In genomic region chr3:40452876-40453730, GRCh38 we compare ENCODE assay signal across 1 cellular context.
TF ChIP-seq lines count a peak whose summit lies in the region.

No MANE protein-coding gene starts in this region.

TF ChIP-seq in HEK293, 187 proteins besides CTCF, POLR2A, EP300 and RAD21 (continued from another document and continues in another):
- TF ChIP-seq, protein P1, sequence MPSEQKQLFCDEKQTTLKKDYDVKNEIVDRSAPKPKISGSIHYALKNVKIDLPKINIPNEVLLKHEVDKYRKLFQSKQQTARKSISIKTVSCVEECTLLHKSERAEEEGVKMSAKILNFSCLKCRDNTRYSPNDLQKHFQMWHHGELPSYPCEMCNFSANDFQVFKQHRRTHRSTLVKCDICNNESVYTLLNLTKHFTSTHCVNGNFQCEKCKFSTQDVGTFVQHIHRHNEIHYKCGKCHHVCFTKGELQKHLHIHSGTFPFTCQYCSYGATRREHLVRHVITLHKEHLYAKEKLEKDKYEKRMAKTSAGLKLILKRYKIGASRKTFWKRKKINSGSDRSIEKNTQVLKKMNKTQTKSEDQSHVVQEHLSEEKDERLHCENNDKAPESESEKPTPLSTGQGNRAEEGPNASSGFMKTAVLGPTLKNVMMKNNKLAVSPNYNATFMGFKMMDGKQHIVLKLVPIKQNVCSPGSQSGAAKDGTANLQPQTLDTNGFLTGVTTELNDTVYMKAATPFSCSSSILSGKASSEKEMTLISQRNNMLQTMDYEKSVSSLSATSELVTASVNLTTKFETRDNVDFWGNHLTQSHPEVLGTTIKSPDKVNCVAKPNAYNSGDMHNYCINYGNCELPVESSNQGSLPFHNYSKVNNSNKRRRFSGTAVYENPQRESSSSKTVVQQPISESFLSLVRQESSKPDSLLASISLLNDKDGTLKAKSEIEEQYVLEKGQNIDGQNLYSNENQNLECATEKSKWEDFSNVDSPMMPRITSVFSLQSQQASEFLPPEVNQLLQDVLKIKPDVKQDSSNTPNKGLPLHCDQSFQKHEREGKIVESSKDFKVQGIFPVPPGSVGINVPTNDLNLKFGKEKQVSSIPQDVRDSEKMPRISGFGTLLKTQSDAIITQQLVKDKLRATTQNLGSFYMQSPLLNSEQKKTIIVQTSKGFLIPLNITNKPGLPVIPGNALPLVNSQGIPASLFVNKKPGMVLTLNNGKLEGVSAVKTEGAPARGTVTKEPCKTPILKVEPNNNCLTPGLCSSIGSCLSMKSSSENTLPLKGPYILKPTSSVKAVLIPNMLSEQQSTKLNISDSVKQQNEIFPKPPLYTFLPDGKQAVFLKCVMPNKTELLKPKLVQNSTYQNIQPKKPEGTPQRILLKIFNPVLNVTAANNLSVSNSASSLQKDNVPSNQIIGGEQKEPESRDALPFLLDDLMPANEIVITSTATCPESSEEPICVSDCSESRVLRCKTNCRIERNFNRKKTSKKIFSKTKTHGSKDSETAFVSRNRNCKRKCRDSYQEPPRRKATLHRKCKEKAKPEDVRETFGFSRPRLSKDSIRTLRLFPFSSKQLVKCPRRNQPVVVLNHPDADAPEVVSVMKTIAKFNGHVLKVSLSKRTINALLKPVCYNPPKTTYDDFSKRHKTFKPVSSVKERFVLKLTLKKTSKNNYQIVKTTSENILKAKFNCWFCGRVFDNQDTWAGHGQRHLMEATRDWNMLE (tag by site-specific recombination; conservative IDR thresholded peaks at IDR 0.05; ENCODE audit: low read depth), result peak; percentile 64
- TF ChIP-seq, protein P2, sequence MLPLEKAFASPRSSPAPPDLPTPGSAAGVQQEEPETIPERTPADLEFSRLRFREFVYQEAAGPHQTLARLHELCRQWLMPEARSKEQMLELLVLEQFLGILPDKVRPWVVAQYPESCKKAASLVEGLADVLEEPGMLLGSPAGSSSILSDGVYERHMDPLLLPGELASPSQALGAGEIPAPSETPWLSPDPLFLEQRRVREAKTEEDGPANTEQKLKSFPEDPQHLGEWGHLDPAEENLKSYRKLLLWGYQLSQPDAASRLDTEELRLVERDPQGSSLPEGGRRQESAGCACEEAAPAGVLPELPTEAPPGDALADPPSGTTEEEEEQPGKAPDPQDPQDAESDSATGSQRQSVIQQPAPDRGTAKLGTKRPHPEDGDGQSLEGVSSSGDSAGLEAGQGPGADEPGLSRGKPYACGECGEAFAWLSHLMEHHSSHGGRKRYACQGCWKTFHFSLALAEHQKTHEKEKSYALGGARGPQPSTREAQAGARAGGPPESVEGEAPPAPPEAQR (tag by site-specific recombination; IDR thresholded peaks at IDR 0.05), result no peak
- TF ChIP-seq ZNF473 (tag by site-specific recombination; IDR thresholded peaks at IDR 0.05), result no peak
- no peak for TF ChIP-seq ZNF785 (tag by site-specific recombination; IDR thresholded peaks at IDR 0.05)
- no peak for TF ChIP-seq ZNF48 (tag by site-specific recombination; IDR thresholded peaks at IDR 0.05)
- no peak for TF ChIP-seq PRDM1 (tag by site-specific recombination; IDR thresholded peaks at IDR 0.05)
- TF ChIP-seq ZNF23 (tag by site-specific recombination; IDR thresholded peaks at IDR 0.05; ENCODE audit: borderline replicate concordance), result no peak
- TF ChIP-seq ZSCAN16 (tag by site-specific recombination; IDR thresholded peaks at IDR 0.05), result no peak
- TF ChIP-seq ZNF354C (tag by site-specific recombination; IDR thresholded peaks at IDR 0.05; ENCODE audit: borderline replicate concordance, low read depth), result no peak
- no peak for TF ChIP-seq ZNF175 (tag by site-specific recombination; IDR thresholded peaks at IDR 0.05)
- no peak for TF ChIP-seq PRDM2 (tag by site-specific recombination; IDR thresholded peaks at IDR 0.05; ENCODE audit: borderline replicate concordance)
- peak; percentile 88 for TF ChIP-seq SP2 (tag by site-specific recombination; IDR thresholded peaks at IDR 0.05)
- TF ChIP-seq ZNF324 (tag by site-specific recombination; IDR thresholded peaks at IDR 0.05), result no peak
- TF ChIP-seq EGR2 (tag by site-specific recombination; IDR thresholded peaks at IDR 0.05; ENCODE audit: low read depth), result no peak
- TF ChIP-seq ZNF549 (tag by site-specific recombination; IDR thresholded peaks at IDR 0.05), result no peak
- no peak for TF ChIP-seq ZNF174 (tag by site-specific recombination; IDR thresholded peaks at IDR 0.05)
- TF ChIP-seq, protein P3, sequence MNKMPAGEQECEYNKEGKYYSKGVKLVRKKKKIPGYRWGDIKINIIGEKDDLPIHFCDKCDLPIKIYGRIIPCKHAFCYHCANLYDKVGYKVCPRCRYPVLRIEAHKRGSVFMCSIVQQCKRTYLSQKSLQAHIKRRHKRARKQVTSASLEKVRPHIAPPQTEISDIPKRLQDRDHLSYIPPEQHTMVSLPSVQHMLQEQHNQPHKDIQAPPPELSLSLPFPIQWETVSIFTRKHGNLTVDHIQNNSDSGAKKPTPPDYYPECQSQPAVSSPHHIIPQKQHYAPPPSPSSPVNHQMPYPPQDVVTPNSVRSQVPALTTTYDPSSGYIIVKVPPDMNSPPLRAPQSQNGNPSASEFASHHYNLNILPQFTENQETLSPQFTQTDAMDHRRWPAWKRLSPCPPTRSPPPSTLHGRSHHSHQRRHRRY (tag by site-specific recombination; IDR thresholded peaks at IDR 0.05), result no peak
- TF ChIP-seq, protein P4, sequence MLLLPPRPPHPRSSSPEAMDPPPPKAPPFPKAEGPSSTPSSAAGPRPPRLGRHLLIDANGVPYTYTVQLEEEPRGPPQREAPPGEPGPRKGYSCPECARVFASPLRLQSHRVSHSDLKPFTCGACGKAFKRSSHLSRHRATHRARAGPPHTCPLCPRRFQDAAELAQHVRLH (tag by site-specific recombination; IDR thresholded peaks at IDR 0.05), result no peak
- TF ChIP-seq ZBTB8A (tag by site-specific recombination; IDR thresholded peaks at IDR 0.05), result peak; percentile 78
- TF ChIP-seq ZNF398 (tag by site-specific recombination; IDR thresholded peaks at IDR 0.05), result 0 out of 2 replicates have a peak, but pooled peaks have one; percentile 23
- no peak for TF ChIP-seq KLF7 (tag by site-specific recombination; IDR thresholded peaks at IDR 0.05; ENCODE audit: borderline replicate concordance)
- TF ChIP-seq, protein P5, sequence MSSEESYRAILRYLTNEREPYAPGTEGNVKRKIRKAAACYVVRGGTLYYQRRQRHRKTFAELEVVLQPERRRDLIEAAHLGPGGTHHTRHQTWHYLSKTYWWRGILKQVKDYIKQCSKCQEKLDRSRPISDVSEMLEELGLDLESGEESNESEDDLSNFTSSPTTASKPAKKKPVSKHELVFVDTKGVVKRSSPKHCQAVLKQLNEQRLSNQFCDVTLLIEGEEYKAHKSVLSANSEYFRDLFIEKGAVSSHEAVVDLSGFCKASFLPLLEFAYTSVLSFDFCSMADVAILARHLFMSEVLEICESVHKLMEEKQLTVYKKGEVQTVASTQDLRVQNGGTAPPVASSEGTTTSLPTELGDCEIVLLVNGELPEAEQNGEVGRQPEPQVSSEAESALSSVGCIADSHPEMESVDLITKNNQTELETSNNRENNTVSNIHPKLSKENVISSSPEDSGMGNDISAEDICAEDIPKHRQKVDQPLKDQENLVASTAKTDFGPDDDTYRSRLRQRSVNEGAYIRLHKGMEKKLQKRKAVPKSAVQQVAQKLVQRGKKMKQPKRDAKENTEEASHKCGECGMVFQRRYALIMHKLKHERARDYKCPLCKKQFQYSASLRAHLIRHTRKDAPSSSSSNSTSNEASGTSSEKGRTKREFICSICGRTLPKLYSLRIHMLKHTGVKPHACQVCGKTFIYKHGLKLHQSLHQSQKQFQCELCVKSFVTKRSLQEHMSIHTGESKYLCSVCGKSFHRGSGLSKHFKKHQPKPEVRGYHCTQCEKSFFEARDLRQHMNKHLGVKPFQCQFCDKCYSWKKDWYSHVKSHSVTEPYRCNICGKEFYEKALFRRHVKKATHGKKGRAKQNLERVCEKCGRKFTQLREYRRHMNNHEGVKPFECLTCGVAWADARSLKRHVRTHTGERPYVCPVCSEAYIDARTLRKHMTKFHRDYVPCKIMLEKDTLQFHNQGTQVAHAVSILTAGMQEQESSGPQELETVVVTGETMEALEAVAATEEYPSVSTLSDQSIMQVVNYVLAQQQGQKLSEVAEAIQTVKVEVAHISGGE (tag by site-specific recombination; conservative IDR thresholded peaks at IDR 0.05; ENCODE audit: low read depth), result no peak
- no peak for TF ChIP-seq ZNF239 (tag by site-specific recombination; IDR thresholded peaks at IDR 0.05)
- no peak for TF ChIP-seq ZNF664 (tag by site-specific recombination; IDR thresholded peaks at IDR 0.05)
- no peak for TF ChIP-seq ZNF571 (tag by site-specific recombination; IDR thresholded peaks at IDR 0.05)
- TF ChIP-seq HIC1 (tag by site-specific recombination; IDR thresholded peaks at IDR 0.05), result no peak
- 0 out of 2 replicates have a peak, but pooled peaks have one; percentile 12 for TF ChIP-seq KLF1 (tag by site-specific recombination; IDR thresholded peaks at IDR 0.05)
- TF ChIP-seq ZNF221 (tag by site-specific recombination; IDR thresholded peaks at IDR 0.05; ENCODE audit: borderline replicate concordance), result no peak
- TF ChIP-seq ZNF701 (tag by site-specific recombination; IDR thresholded peaks at IDR 0.05), result no peak
- no peak for TF ChIP-seq ZNF391 (tag by site-specific recombination; IDR thresholded peaks at IDR 0.05; ENCODE audit: borderline replicate concordance, low read depth)
- no peak for TF ChIP-seq ZNF214 (tag by site-specific recombination; IDR thresholded peaks at IDR 0.05; ENCODE audit: borderline replicate concordance)
- peak; percentile 87 for TF ChIP-seq ZXDB (tag by site-specific recombination; IDR thresholded peaks at IDR 0.05)
- no peak for TF ChIP-seq ZNF626 (tag by site-specific recombination; IDR thresholded peaks at IDR 0.05)
- TF ChIP-seq, protein P6, sequence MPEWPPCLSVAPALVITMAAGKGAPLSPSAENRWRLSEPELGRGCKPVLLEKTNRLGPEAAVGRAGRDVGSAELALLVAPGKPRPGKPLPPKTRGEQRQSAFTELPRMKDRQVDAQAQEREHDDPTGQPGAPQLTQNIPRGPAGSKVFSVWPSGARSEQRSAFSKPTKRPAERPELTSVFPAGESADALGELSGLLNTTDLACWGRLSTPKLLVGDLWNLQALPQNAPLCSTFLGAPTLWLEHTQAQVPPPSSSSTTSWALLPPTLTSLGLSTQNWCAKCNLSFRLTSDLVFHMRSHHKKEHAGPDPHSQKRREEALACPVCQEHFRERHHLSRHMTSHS (tag by site-specific recombination; IDR thresholded peaks at IDR 0.05), result no peak
- TF ChIP-seq ZNF426 (tag by site-specific recombination; IDR thresholded peaks at IDR 0.05), result no peak
- TF ChIP-seq ZNF223 (tag by site-specific recombination; IDR thresholded peaks at IDR 0.05), result no peak
